Comparison of ENCODE assay signal across 31 cellular contexts in genomic region chr17:28959471-28959871, GRCh38. TPM values are rescaled to one million over a fixed set of nuclear protein-coding genes. Genes with fewer than 3 reads are reported as not detected.
"Had no signal": no experiment of that assay in that cellular context is flagged by ENCODE, and none has a peak within 500 bp of the region (broad histone marks: within the 10 kb centered on the region; RNA-seq: fewer than 3 reads in every experiment).

No MANE protein-coding gene starts in this region.

- H3K36me3 Mint-ChIP-seq: natural killer cell treated with Interleukin-12 subunit alpha and Interleukin-12 subunit beta and Interleukin-15 and Interleukin-18, amount 100 ng/mL, for 72 hours had no signal

- ATAC-seq: activated CD4-positive, CD25-positive, alpha-beta regulatory T cell treated with anti-CD3 and anti-CD28 coated beads, Interleukin-2, amount 50 U/mL, for 24 hours; esophagus mucosa; heart right ventricle; left lung; mucosa of descending colon; natural killer cell treated with Interleukin-12 subunit alpha and Interleukin-12 subunit beta and Interleukin-15 and Interleukin-18, amount 100 ng/mL, for 72 hours had no signal

- H3K36me3 ChIP-seq: heart right ventricle, left lung, lower lobe of right lung, ovary, suprapubic skin, tibial artery had no signal

- H3K27me3 ChIP-seq: ovary had no signal

- DNase-seq: activated CD4-positive, alpha-beta T cell treated with anti-CD3 and anti-CD28 coated beads for 48 hours; activated CD4-positive, alpha-beta T cell treated with anti-CD3 and anti-CD28 coated beads, Interleukin-2, amount 50 U/mL, for 48 hours; activated CD8-positive, alpha-beta memory T cell treated with anti-CD3 and anti-CD28 coated beads for 24 hours; activated gamma-delta T cell treated with Interleukin-2 at 50 U/mL for 16 hours; activated naive CD4-positive, alpha-beta T cell treated with anti-CD3 and anti-CD28 coated beads, Interleukin-2, amount 50 U/mL, for 16 hours; activated T-cell treated with anti-CD3 and anti-CD28 coated beads, Interleukin-2, amount 50 U/mL, for 1 hour; amniotic stem cell; endodermal cell; foreskin fibroblast; heart right ventricle; left lung; lower lobe of right lung; mesenchymal stem cell; mucosa of descending colon; stimulated activated CD4-positive, alpha-beta T cell treated with anti-CD3 and anti-CD28 coated beads, Interleukin-15, amount 100 ng/mL, for 24 hours; stimulated activated CD4-positive, alpha-beta T cell treated with anti-CD3 and anti-CD28 coated beads, Interleukin-2, amount 100 ng/mL, for 24 hours; stimulated activated naive CD4-positive, alpha-beta T cell; T-helper 9 cell; WERI-Rb-1 had no signal

- H3K4me3 ChIP-seq: heart right ventricle, left lung, lower lobe of right lung, mucosa of descending colon, ovary, smooth muscle cell, suprapubic skin, tibial artery had no signal

- H3K4me3 Mint-ChIP-seq: dendritic cell treated with granulocyte-macrophage colony-stimulating factor and Interleukin-4, amounts not matched to agents 40 ng/mL and 50 ng/mL, for 4 days; endodermal cell; natural killer cell treated with Interleukin-12 subunit alpha and Interleukin-12 subunit beta and Interleukin-15 and Interleukin-18, amount 100 ng/mL, for 72 hours; T-helper 1 cell treated with Interleukin-12 subunit alpha and Interleukin-12 subunit beta and Interleukin-4 antibody, amounts not matched to agents 30 μg/mL and 1 μg/mL, for 36 hours had no signal

- H3K9me3 ChIP-seq: heart right ventricle, left lung, lower lobe of right lung, mucosa of descending colon, ovary, suprapubic skin, tibial artery had no signal

- H3K27ac ChIP-seq: heart right ventricle, left lung, lower lobe of right lung, ovary, suprapubic skin, tibial artery, WERI-Rb-1 had no signal

- H3K9me3 Mint-ChIP-seq: dendritic cell treated with granulocyte-macrophage colony-stimulating factor and Interleukin-4, amounts not matched to agents 40 ng/mL and 50 ng/mL, for 4 days; endodermal cell; natural killer cell treated with Interleukin-12 subunit alpha and Interleukin-12 subunit beta and Interleukin-15 and Interleukin-18, amount 100 ng/mL, for 72 hours; T-helper 1 cell treated with Interleukin-12 subunit alpha and Interleukin-12 subunit beta and Interleukin-4 antibody, amounts not matched to agents 30 μg/mL and 1 μg/mL, for 36 hours had no signal

- H3K4me1 ChIP-seq: heart right ventricle, left lung, lower lobe of right lung, suprapubic skin, tibial artery had no signal

- H3K27ac Mint-ChIP-seq: dendritic cell treated with granulocyte-macrophage colony-stimulating factor and Interleukin-4, amounts not matched to agents 40 ng/mL and 50 ng/mL, for 4 days; endodermal cell; natural killer cell treated with Interleukin-12 subunit alpha and Interleukin-12 subunit beta and Interleukin-15 and Interleukin-18, amount 100 ng/mL, for 72 hours; progenitor cell of endocrine pancreas; T-helper 1 cell treated with Interleukin-12 subunit alpha and Interleukin-12 subunit beta and Interleukin-4 antibody, amounts not matched to agents 30 μg/mL and 1 μg/mL, for 36 hours had no signal

RNA-seq across cellular contexts. Expression of gene SEZ6, which starts 46.4 kb away (rescaled TPM):
- total RNA-seq: esophagus mucosa; heart right ventricle; lower lobe of right lung; natural killer cell treated with Interleukin-12 subunit alpha and Interleukin-12 subunit beta and Interleukin-15 and Interleukin-18, amount 100 ng/mL, for 72 hours; ovary; renal cortical epithelial cell; smooth muscle cell; suprapubic skin; ureter had no signal
- polyA plus RNA-seq: heart right ventricle, ovary, smooth muscle cell had no signal
